2 cellular contexts compared by ENCODE assay signal in genomic region chr4:149120331-149121014, GRCh38.
TF ChIP-seq lines count a peak whose summit lies in the region.

No MANE protein-coding gene starts in this region.

TF ChIP-seq in SK-N-SH, 30 proteins besides CTCF, POLR2A, EP300 and RAD21:
- no peak for TF ChIP-seq REST (IDR thresholded peaks at IDR 0.05; ENCODE audit: low read depth, low read length)
- TF ChIP-seq NRF1 (IDR thresholded peaks at IDR 0.05; ENCODE audit: low read depth, low read length), result no peak
- no peak for TF ChIP-seq EZH2phosphoT487 (IDR thresholded peaks at IDR 0.05; ENCODE audit: borderline replicate concordance, low read depth)
- no peak for TF ChIP-seq MEF2A (IDR thresholded peaks at IDR 0.05; ENCODE audit: borderline replicate concordance, low read depth)
- TF ChIP-seq SMC3 (IDR thresholded peaks at IDR 0.05; ENCODE audit: low read depth, low read length), result no peak

TF ChIP-seq in SK-N-SH treated with all-trans-retinoic acid at 6 μM for 48 hours, 23 proteins besides CTCF, POLR2A, EP300 and RAD21 (continued from another document):
- TF ChIP-seq, protein P1, sequence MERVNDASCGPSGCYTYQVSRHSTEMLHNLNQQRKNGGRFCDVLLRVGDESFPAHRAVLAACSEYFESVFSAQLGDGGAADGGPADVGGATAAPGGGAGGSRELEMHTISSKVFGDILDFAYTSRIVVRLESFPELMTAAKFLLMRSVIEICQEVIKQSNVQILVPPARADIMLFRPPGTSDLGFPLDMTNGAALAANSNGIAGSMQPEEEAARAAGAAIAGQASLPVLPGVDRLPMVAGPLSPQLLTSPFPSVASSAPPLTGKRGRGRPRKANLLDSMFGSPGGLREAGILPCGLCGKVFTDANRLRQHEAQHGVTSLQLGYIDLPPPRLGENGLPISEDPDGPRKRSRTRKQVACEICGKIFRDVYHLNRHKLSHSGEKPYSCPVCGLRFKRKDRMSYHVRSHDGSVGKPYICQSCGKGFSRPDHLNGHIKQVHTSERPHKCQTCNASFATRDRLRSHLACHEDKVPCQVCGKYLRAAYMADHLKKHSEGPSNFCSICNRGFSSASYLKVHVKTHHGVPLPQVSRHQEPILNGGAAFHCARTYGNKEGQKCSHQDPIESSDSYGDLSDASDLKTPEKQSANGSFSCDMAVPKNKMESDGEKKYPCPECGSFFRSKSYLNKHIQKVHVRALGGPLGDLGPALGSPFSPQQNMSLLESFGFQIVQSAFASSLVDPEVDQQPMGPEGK (CRISPR knock-in tag; IDR thresholded peaks at IDR 0.05; ENCODE audit: borderline replicate concordance), result no peak
- TF ChIP-seq ARNTL (CRISPR knock-in tag; IDR thresholded peaks at IDR 0.05; ENCODE audit: borderline replicate concordance, low read depth), result no peak
- no peak for TF ChIP-seq ZNF70 (CRISPR knock-in tag; IDR thresholded peaks at IDR 0.05)
- no peak for TF ChIP-seq ZFP30 (CRISPR knock-in tag; IDR thresholded peaks at IDR 0.05)
- no peak for TF ChIP-seq RARB (CRISPR knock-in tag; IDR thresholded peaks at IDR 0.05)
